ENCODE assay signal across 17 cellular contexts in the genomic region with DNA sequence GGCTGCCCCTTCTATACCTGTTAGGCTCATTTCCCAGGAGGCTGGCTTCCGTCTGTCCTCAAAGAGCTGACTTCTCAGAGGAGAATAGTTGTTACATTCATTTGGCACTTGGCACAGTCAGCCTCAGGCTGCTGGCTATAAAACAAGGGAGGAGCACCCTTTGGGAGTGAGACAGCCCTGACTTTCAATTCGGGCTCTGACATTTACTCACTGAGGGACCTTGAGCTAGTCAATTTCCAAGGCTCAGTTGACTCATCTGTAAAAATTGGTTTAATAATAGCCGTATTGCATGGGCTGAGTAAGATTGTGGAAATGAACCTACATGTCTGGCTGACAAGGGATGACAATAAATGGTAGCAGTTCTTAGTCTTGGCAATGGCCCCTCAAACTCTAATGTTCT. TPM values are rescaled to one million over a fixed set of nuclear protein-coding genes. Genes with fewer than 3 reads are reported as not detected.
DNase-seq lines count a peak whose midpoint lies in the region; ATAC-seq and TF ChIP-seq lines count a peak whose summit lies in the region.
"Had no signal": no experiment of that assay in that cellular context is flagged by ENCODE, and none has a peak within 500 bp of the region (broad histone marks: within the 10 kb centered on the region; RNA-seq: fewer than 3 reads in every experiment).

No MANE protein-coding gene starts in this region.

- intact Hi-C loops in tibial artery (cut with DNase I; ENCODE audit: low total_unique reads): no loop called here

- DNase-seq in GM04504 (ENCODE audit: low read depth) (peak; percentile 69), T-helper 17 cell (no peak), fibroblast of peridontal ligament (ENCODE audit: extremely low read depth) (peak; percentile 67), tibial artery (no peak)
- DNase-seq: activated CD8-positive, alpha-beta memory T cell treated with anti-CD3 and anti-CD28 coated beads, Interleukin-2, amount 50 U/mL, for 48 hours; activated naive CD8-positive, alpha-beta T cell treated with anti-CD3 and anti-CD28 coated beads, Interleukin-2, amount 50 U/mL, for 24 hours; Calu3; hippocampal formation; lower lobe of right lung; MV-4-11; NCI-H510A; nucleus accumbens; RPMI8226 had no signal

- H3K36me3 Mint-ChIP-seq in T-helper 17 cell (ENCODE audit: low read depth): peaks cover 10% of the 10 kb centered on the region

- no peak for ATAC-seq in T-helper 17 cell
- no peak for ATAC-seq in HG02884 (IDR thresholded peaks at IDR 0.05; ENCODE audit: unreplicated experiment)
- ATAC-seq in HG03442 (IDR thresholded peaks at IDR 0.05; ENCODE audit: unreplicated experiment): no peak
- ATAC-seq: activated naive CD8-positive, alpha-beta T cell treated with anti-CD3 and anti-CD28 coated beads, Interleukin-2, amount 50 U/mL, for 24 hours; lower lobe of right lung; stimulated activated memory B cell treated with anti-CD40 and anti-IgM and Interleukin-4, amounts not matched to agents 10 μg/mL and 1 μg/mL and 100 μg/mL, for 72 hours had no signal

- peaks cover 10% of the 10 kb centered on the region for H3K4me1 Mint-ChIP-seq in T-helper 17 cell
- H3K4me1 Mint-ChIP-seq: activated naive CD8-positive, alpha-beta T cell treated with anti-CD3 and anti-CD28 coated beads, Interleukin-2, amount 50 U/mL, for 24 hours had no signal

- H3K4me3 Mint-ChIP-seq in T-helper 17 cell: no peak overlapping the region
- H3K4me3 Mint-ChIP-seq: activated naive CD8-positive, alpha-beta T cell treated with anti-CD3 and anti-CD28 coated beads, Interleukin-2, amount 50 U/mL, for 24 hours; stimulated activated memory B cell treated with anti-CD40 and anti-IgM and Interleukin-4, amounts not matched to agents 10 μg/mL and 1 μg/mL and 100 μg/mL, for 72 hours had no signal

- peak overlapping the region; percentile 29 for H3K9ac ChIP-seq in skeletal muscle satellite cell (ENCODE audit: low read depth, low read length)

- H3K9me3 ChIP-seq in T-helper 17 cell (ENCODE audit: control insufficient read depth, low read length, poor library complexity, severe bottlenecking) (no peaks in the 10 kb centered on the region), skeletal muscle satellite cell (replicated peaks; ENCODE audit: low read length) (no peaks in the 10 kb centered on the region), tibial artery (no peaks in the 10 kb centered on the region)
- H3K9me3 ChIP-seq: lower lobe of right lung had no signal

- peaks cover 34% of the 10 kb centered on the region for H3K4me1 ChIP-seq in skeletal muscle satellite cell (ENCODE audit: control insufficient read depth, insufficient read depth, low read length)
- H3K4me1 ChIP-seq in tibial artery: peaks cover 0 to 5% (median 0%) of the 10 kb centered on the region in 4 donors

- no peaks in the 10 kb centered on the region for H3K27me3 Mint-ChIP-seq in T-helper 17 cell
- H3K27me3 Mint-ChIP-seq: activated naive CD8-positive, alpha-beta T cell treated with anti-CD3 and anti-CD28 coated beads, Interleukin-2, amount 50 U/mL, for 24 hours; stimulated activated memory B cell treated with anti-CD40 and anti-IgM and Interleukin-4, amounts not matched to agents 10 μg/mL and 1 μg/mL and 100 μg/mL, for 72 hours had no signal

- H3K27me3 ChIP-seq in skeletal muscle satellite cell (ENCODE audit: control insufficient read depth, insufficient read depth, low read length): no peaks in the 10 kb centered on the region
- H3K27me3 ChIP-seq in tibial artery: no peaks in the 10 kb centered on the region

- peak overlapping the region; percentile 43 for H3K4me2 ChIP-seq in skeletal muscle satellite cell (ENCODE audit: low read length)

- peak overlapping the region; percentile 34 for H3K27ac Mint-ChIP-seq in T-helper 17 cell
- H3K27ac Mint-ChIP-seq: activated naive CD8-positive, alpha-beta T cell treated with anti-CD3 and anti-CD28 coated beads, Interleukin-2, amount 50 U/mL, for 24 hours; stimulated activated memory B cell treated with anti-CD40 and anti-IgM and Interleukin-4, amounts not matched to agents 10 μg/mL and 1 μg/mL and 100 μg/mL, for 72 hours had no signal

- H3K27ac ChIP-seq in tibial artery: no peak overlapping the region
- H3K27ac ChIP-seq: lower lobe of right lung had no signal

- H3K4me3 ChIP-seq in skeletal muscle satellite cell (ENCODE audit: low read length) (no peak overlapping the region), tibial artery (no peak overlapping the region)
- H3K4me3 ChIP-seq: lower lobe of right lung had no signal

- no peak for TF ChIP-seq CTCF in tibial artery (IDR thresholded peaks at IDR 0.05)

- H3K36me3 ChIP-seq in skeletal muscle satellite cell (ENCODE audit: insufficient read depth, low read length): peaks cover 72% of the 10 kb centered on the region
- peaks cover 57 to 90% (median 64%) of the 10 kb centered on the region in 3 donors for H3K36me3 ChIP-seq in tibial artery

RNA-seq across cellular contexts. Expression of a gene that starts 13.7 kb away (rescaled TPM):
- total RNA-seq in T-helper 17 cell: not detected
- not detected in 2 replicates for total RNA-seq in skeletal muscle satellite cell (2012; rRNA removed)
- total RNA-seq: Calu3, lower lobe of right lung had no signal

RNA-seq across cellular contexts. Expression of a gene that starts 22.4 kb away (rescaled TPM):
- 10 to 100 TPM; 70.1 to 86.8 TPM for total RNA-seq in T-helper 17 cell
- 29.2 and 32.3 TPM in 2 replicates for total RNA-seq in skeletal muscle satellite cell (2012; rRNA removed)

RNA-seq across cellular contexts. Expression of a gene that starts 55.5 kb away (rescaled TPM):
- not detected for total RNA-seq in T-helper 17 cell
- not detected in 2 replicates for total RNA-seq in skeletal muscle satellite cell (2012; rRNA removed)
- total RNA-seq: Calu3, lower lobe of right lung had no signal

Comparison
In these comparisons a context has a peak if more than half of its experiments do, and no peak if none do; other contexts are left out.
1. DNase-seq: peak in GM04504 (single experiment) and fibroblast of peridontal ligament (single experiment); none in T-helper 17 cell (0 of 3) and tibial artery (0 of 2).